In the genomic region with DNA sequence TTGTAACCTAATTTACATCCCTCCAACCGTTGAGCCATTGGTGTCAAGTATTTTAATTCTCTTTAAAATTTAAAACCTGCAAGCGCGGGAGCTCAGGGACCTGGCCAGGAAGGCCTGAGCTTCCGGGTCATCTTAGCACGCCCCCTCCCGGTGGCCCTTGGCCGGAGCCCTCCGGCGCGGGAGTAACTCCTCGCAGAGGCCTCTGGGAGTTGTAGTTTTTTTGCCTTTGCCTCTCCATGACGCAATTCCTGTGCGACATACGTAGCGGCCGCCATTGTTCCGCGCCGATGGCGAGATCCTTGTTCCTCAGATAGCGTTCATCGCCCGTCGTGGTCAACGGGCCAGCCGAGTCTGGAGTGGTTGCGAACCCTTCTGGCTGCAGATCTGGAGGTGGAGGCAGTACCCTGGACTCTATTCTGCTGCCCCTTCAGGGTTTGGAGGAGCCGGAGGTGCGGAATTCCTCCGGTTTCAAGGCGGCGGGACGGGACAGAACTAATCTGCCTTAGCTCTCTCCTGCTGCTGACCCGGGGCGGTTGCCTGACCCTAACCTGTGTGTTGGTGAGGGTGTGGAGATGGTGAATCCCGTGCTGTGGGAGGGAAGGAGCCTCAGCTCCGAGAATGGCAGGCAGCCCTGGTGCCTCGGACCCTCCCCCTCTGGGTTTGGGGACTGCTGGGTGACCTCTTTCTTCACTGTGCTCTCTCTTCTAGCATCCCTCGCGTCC, we compare ENCODE assay signal across 1 cellular context.
TF ChIP-seq lines count a peak whose summit lies in the region.

Gene ZNF268 (plus strand): TSS at position 258 of the 722 bp plus-strand sequence. CDS start 503 bp downstream, outside the sequence.

TF ChIP-seq in HepG2, 621 proteins besides CTCF, POLR2A, EP300 and RAD21 (continued from another document and continues in another):
- TF ChIP-seq HIC2 (CRISPR knock-in tag; IDR thresholded peaks at IDR 0.05; ENCODE audit: low read depth) (no peak), LCORL (IDR thresholded peaks at IDR 0.05) (no peak), LCORL (CRISPR knock-in tag; IDR thresholded peaks at IDR 0.05) (0 out of 2 replicates have a peak, but pooled peaks have one; percentile 37), CC2D1A (CRISPR knock-in tag; IDR thresholded peaks at IDR 0.05) (no peak), ZNF841 (CRISPR knock-in tag; IDR thresholded peaks at IDR 0.05; ENCODE audit: borderline replicate concordance) (no peak), TCF7L2 (IDR thresholded peaks at IDR 0.05; ENCODE audit: low read depth, low read length) (no peak), MIXL1 (CRISPR knock-in tag; IDR thresholded peaks at IDR 0.05) (0 out of 2 replicates have a peak, but pooled peaks have one; percentile 25), NBN (conservative IDR thresholded peaks at IDR 0.05) (no peak), HHEX (CRISPR knock-in tag; IDR thresholded peaks at IDR 0.05) (no peak), MED1 (CRISPR knock-in tag; IDR thresholded peaks at IDR 0.05) (peak; percentile 30), AGO2 (optimal IDR thresholded peaks at IDR 0.05; ENCODE audit: low read depth, low read length) (no peak), KDM5B (CRISPR knock-in tag; IDR thresholded peaks at IDR 0.05; ENCODE audit: borderline replicate concordance) (peak; percentile 51; the same call in 1 of the 2 replicates), ARNTL (CRISPR knock-in tag; IDR thresholded peaks at IDR 0.05) (peak; percentile 51; the same call in 1 of the 2 replicates), ATF3 (CRISPR knock-in tag; IDR thresholded peaks at IDR 0.05) (0 out of 2 replicates have a peak, but pooled peaks have one; percentile 22), ZNF766 (CRISPR knock-in tag; IDR thresholded peaks at IDR 0.05; ENCODE audit: borderline replicate concordance) (no peak), POGZ (CRISPR knock-in tag; IDR thresholded peaks at IDR 0.05) (peak; percentile 97), HNF4G (IDR thresholded peaks at IDR 0.05; ENCODE audit: borderline replicate concordance, low read depth, low read length) (no peak), HNF4G (CRISPR knock-in tag; IDR thresholded peaks at IDR 0.05; ENCODE audit: borderline replicate concordance, low read depth) (0 out of 2 replicates have a peak, but pooled peaks have one; percentile 14), KDM3A (CRISPR knock-in tag; IDR thresholded peaks at IDR 0.05; ENCODE audit: low read depth) (no peak), NCOA2 (CRISPR knock-in tag; IDR thresholded peaks at IDR 0.05) (peak; percentile 57), NR0B2 (CRISPR knock-in tag; IDR thresholded peaks at IDR 0.05) (no peak), ZFP82 (CRISPR knock-in tag; IDR thresholded peaks at IDR 0.05; ENCODE audit: borderline replicate concordance) (peak; percentile 70; the same call in 1 of the 2 replicates), SIN3A (IDR thresholded peaks at IDR 0.05; ENCODE audit: borderline replicate concordance, low read depth, low read length) (peak; percentile 88), TP53 (CRISPR knock-in tag; conservative IDR thresholded peaks at IDR 0.05) (no peak), ZNF580 (CRISPR knock-in tag; IDR thresholded peaks at IDR 0.05; ENCODE audit: borderline replicate concordance, low read depth) (peak; percentile 77; the same call in 1 of the 2 replicates), ADNP (CRISPR knock-in tag; IDR thresholded peaks at IDR 0.05) (no peak), SIN3B (IDR thresholded peaks at IDR 0.05; ENCODE audit: low read length) (peak; percentile 90), BORCS8-MEF2B (CRISPR knock-in tag; IDR thresholded peaks at IDR 0.05) (0 out of 2 replicates have a peak, but pooled peaks have one; percentile 78), IKZF4 (CRISPR knock-in tag; IDR thresholded peaks at IDR 0.05; ENCODE audit: borderline replicate concordance, low read depth, not compliant biosample characterization) (no peak), MAZ (IDR thresholded peaks at IDR 0.05; ENCODE audit: borderline replicate concordance, low read depth, low read length) (no peak), MAZ (CRISPR knock-in tag; IDR thresholded peaks at IDR 0.05; ENCODE audit: low read depth) (peak; percentile 75), NAIF1 (CRISPR knock-in tag; IDR thresholded peaks at IDR 0.05; ENCODE audit: borderline replicate concordance) (peak; percentile 78), MTA3 (CRISPR knock-in tag; IDR thresholded peaks at IDR 0.05) (no peak), ZNF552 (CRISPR knock-in tag; IDR thresholded peaks at IDR 0.05; ENCODE audit: borderline replicate concordance) (no peak), ATAD3A (CRISPR knock-in tag; IDR thresholded peaks at IDR 0.05) (no peak), FOSL2 (CRISPR knock-in tag; IDR thresholded peaks at IDR 0.05) (peak; percentile 50), SKI (IDR thresholded peaks at IDR 0.05; ENCODE audit: partially characterized antibody) (peak; percentile 18), ZNF792 (CRISPR knock-in tag; IDR thresholded peaks at IDR 0.05) (peak; percentile 88), ZNF674 (CRISPR knock-in tag; IDR thresholded peaks at IDR 0.05; ENCODE audit: low read depth) (no peak), KLF12 (CRISPR knock-in tag; IDR thresholded peaks at IDR 0.05; ENCODE audit: borderline replicate concordance) (no peak), KMT2A (CRISPR knock-in tag; IDR thresholded peaks at IDR 0.05) (peak; percentile 83), SRSF1 (optimal IDR thresholded peaks at IDR 0.05; ENCODE audit: low read depth, low read length) (peak; percentile 81), HDAC1 (CRISPR knock-in tag; IDR thresholded peaks at IDR 0.05) (peak; percentile 87)
- TF ChIP-seq, protein P1, sequence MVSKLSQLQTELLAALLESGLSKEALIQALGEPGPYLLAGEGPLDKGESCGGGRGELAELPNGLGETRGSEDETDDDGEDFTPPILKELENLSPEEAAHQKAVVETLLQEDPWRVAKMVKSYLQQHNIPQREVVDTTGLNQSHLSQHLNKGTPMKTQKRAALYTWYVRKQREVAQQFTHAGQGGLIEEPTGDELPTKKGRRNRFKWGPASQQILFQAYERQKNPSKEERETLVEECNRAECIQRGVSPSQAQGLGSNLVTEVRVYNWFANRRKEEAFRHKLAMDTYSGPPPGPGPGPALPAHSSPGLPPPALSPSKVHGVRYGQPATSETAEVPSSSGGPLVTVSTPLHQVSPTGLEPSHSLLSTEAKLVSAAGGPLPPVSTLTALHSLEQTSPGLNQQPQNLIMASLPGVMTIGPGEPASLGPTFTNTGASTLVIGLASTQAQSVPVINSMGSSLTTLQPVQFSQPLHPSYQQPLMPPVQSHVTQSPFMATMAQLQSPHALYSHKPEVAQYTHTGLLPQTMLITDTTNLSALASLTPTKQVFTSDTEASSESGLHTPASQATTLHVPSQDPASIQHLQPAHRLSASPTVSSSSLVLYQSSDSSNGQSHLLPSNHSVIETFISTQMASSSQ (IDR thresholded peaks at IDR 0.05; ENCODE audit: low read depth), result no peak
- TF ChIP-seq, protein P1 (CRISPR knock-in tag; IDR thresholded peaks at IDR 0.05; ENCODE audit: borderline replicate concordance), result peak; percentile 16; the same call in 1 of the 2 replicates
- TF ChIP-seq, protein P2, sequence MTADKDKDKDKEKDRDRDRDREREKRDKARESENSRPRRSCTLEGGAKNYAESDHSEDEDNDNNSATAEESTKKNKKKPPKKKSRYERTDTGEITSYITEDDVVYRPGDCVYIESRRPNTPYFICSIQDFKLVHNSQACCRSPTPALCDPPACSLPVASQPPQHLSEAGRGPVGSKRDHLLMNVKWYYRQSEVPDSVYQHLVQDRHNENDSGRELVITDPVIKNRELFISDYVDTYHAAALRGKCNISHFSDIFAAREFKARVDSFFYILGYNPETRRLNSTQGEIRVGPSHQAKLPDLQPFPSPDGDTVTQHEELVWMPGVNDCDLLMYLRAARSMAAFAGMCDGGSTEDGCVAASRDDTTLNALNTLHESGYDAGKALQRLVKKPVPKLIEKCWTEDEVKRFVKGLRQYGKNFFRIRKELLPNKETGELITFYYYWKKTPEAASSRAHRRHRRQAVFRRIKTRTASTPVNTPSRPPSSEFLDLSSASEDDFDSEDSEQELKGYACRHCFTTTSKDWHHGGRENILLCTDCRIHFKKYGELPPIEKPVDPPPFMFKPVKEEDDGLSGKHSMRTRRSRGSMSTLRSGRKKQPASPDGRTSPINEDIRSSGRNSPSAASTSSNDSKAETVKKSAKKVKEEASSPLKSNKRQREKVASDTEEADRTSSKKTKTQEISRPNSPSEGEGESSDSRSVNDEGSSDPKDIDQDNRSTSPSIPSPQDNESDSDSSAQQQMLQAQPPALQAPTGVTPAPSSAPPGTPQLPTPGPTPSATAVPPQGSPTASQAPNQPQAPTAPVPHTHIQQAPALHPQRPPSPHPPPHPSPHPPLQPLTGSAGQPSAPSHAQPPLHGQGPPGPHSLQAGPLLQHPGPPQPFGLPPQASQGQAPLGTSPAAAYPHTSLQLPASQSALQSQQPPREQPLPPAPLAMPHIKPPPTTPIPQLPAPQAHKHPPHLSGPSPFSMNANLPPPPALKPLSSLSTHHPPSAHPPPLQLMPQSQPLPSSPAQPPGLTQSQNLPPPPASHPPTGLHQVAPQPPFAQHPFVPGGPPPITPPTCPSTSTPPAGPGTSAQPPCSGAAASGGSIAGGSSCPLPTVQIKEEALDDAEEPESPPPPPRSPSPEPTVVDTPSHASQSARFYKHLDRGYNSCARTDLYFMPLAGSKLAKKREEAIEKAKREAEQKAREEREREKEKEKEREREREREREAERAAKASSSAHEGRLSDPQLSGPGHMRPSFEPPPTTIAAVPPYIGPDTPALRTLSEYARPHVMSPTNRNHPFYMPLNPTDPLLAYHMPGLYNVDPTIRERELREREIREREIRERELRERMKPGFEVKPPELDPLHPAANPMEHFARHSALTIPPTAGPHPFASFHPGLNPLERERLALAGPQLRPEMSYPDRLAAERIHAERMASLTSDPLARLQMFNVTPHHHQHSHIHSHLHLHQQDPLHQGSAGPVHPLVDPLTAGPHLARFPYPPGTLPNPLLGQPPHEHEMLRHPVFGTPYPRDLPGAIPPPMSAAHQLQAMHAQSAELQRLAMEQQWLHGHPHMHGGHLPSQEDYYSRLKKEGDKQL (CRISPR knock-in tag; IDR thresholded peaks at IDR 0.05; ENCODE audit: low read depth), result no peak
- TF ChIP-seq, protein P3, sequence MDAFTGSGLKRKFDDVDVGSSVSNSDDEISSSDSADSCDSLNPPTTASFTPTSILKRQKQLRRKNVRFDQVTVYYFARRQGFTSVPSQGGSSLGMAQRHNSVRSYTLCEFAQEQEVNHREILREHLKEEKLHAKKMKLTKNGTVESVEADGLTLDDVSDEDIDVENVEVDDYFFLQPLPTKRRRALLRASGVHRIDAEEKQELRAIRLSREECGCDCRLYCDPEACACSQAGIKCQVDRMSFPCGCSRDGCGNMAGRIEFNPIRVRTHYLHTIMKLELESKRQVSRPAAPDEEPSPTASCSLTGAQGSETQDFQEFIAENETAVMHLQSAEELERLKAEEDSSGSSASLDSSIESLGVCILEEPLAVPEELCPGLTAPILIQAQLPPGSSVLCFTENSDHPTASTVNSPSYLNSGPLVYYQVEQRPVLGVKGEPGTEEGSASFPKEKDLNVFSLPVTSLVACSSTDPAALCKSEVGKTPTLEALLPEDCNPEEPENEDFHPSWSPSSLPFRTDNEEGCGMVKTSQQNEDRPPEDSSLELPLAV (CRISPR knock-in tag; conservative IDR thresholded peaks at IDR 0.05; ENCODE audit: low read depth), result no peak
- TF ChIP-seq, protein P4, sequence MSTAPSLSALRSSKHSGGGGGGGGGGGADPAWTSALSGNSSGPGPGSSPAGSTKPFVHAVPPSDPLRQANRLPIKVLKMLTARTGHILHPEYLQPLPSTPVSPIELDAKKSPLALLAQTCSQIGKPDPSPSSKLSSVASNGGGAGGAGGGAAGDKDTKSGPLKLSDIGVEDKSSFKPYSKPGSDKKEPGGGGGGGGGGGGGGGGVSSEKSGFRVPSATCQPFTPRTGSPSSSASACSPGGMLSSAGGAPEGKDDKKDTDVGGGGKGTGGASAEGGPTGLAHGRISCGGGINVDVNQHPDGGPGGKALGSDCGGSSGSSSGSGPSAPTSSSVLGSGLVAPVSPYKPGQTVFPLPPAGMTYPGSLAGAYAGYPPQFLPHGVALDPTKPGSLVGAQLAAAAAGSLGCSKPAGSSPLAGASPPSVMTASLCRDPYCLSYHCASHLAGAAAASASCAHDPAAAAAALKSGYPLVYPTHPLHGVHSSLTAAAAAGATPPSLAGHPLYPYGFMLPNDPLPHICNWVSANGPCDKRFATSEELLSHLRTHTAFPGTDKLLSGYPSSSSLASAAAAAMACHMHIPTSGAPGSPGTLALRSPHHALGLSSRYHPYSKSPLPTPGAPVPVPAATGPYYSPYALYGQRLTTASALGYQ (CRISPR knock-in tag; IDR thresholded peaks at IDR 0.05), result peak; percentile 29; the same call in 1 of the 2 replicates
